In the genomic region with DNA sequence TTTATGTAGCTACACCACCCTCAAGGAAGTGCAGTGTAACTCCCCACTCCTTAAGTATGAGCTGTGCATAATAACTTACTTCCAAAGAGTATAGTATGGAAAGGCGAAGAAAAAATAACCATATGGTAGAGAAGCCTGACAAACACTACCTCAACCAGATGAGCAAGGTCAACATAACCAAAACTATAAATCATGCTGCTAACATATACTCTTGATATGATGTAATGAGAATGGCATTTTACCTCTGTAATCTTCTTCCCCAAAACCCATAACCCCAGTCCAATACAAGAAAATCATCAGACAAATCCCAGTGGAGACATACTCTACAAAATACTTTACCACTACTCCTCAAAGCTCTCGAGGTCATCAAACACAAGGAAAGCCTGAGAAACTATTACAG, we compare ENCODE assay signal across 1 cellular context.
TF ChIP-seq lines count a peak whose summit lies in the region.

No MANE protein-coding gene starts in this region.

TF ChIP-seq in HCT116, 20 proteins besides CTCF, POLR2A, EP300 and RAD21 (continued from another document):
- TF ChIP-seq, protein P1, sequence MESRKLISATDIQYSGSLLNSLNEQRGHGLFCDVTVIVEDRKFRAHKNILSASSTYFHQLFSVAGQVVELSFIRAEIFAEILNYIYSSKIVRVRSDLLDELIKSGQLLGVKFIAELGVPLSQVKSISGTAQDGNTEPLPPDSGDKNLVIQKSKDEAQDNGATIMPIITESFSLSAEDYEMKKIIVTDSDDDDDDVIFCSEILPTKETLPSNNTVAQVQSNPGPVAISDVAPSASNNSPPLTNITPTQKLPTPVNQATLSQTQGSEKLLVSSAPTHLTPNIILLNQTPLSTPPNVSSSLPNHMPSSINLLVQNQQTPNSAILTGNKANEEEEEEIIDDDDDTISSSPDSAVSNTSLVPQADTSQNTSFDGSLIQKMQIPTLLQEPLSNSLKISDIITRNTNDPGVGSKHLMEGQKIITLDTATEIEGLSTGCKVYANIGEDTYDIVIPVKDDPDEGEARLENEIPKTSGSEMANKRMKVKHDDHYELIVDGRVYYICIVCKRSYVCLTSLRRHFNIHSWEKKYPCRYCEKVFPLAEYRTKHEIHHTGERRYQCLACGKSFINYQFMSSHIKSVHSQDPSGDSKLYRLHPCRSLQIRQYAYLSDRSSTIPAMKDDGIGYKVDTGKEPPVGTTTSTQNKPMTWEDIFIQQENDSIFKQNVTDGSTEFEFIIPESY (IDR thresholded peaks at IDR 0.05; ENCODE audit: extremely low read depth, insufficient replicate concordance, low read length), result no peak
